18 cellular contexts compared by ENCODE assay signal in the genomic region with DNA sequence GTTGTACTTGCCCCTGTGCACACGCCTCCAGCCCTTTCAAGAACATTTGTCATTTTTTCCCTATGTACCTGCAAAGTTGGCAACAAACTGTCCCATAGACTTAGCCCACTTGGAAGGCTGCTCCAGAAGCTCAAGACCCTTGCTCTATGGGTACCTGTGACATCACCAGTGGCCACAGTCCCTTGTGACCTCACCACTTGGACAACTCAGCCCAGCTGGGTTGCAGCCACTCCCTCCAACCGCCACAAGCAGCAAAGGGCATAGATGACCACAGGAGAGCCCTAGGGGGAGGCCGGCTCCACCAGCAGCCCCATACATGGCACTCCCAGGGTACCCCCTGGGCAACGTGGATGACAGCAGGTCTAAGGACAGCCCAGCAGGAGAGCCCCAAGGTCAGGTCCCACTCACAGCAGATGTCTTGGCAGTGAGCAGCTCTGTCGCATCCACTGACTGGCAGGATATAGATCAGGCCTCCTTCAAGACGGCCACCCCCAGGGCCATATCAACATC. TPM values are rescaled to one million over a fixed set of nuclear protein-coding genes. Genes with fewer than 3 reads are reported as not detected.
DNase-seq lines count a peak whose midpoint lies in the region; ATAC-seq, FAIRE-seq and TF ChIP-seq lines count a peak whose summit lies in the region.
"Had no signal": no experiment of that assay in that cellular context is flagged by ENCODE, and none has a peak within 500 bp of the region (broad histone marks: within the 10 kb centered on the region; RNA-seq: fewer than 3 reads in every experiment).

TSS of gene TEX44 (plus strand) at position 229 of the 510 bp plus-strand sequence. CDS start at position 317, 88 bp downstream.

- H3K14ac ChIP-seq in H9 (ENCODE audit: insufficient read depth, low read length) (no peak within 1 kb of the TSS), H1 (ENCODE audit: insufficient read length) (no peak within 1 kb of the TSS)

- H3K27ac ChIP-seq in H9 (ENCODE audit: insufficient read length, low read depth, low read length) (no peak within 1 kb of the TSS), H1 (ENCODE audit: low read depth, low read length) (no peak within 1 kb of the TSS), neural progenitor cell (no peak within 1 kb of the TSS), colonic mucosa (no peak within 1 kb of the TSS)
- H3K27ac ChIP-seq: A549, C4-2B had no signal

- DNase-seq in GM12892 (ENCODE audit: insufficient read length) (no peak), H9 (no peak), H1 (ENCODE audit: low read depth in 1 of 2, low spot score in 2 of 2) (no peak), neural progenitor cell (ENCODE audit: low spot score) (no peak), colonic mucosa (no peak)
- no peak for DNase-seq in activated effector memory CD4-positive, alpha-beta T cell treated with anti-CD3 and anti-CD28 coated beads, Interleukin-2, amount 50 U/mL, for 16 hours
- DNase-seq: BE2C; CD4-positive, alpha-beta memory T cell; DMS79; IMR-90 had no signal

- POLR2A ChIA-PET in H1 (lab: Charles Lee; ENCODE audit: partially characterized antibody), result interaction anchor here (1.1 to 1.3 kb wide), 2 partner anchors 12 to 21 kb away, joined by 3 read pairs; no protein-coding TSS in a partner anchor

- no CpG with 5 or more reads among the region's 6 CpGs for WGBS in H9 (ENCODE audit: extremely low coverage, insufficient read length, low lambda C conversion rate)
- 94% methylated on average over 6 of the region's 6 CpGs; no CpG with 5 or more reads in 1 of the 2 experiments for WGBS in H1 (ENCODE audit: extremely low coverage in 1 of 2, insufficient coverage in 1 of 2, insufficient read length in 1 of 2, insufficient replicate concordance in 2 of 2, low coverage in 1 of 2, low lambda C conversion rate in 2 of 2, missing lambda C conversion rate in 1 of 2), 2 experiments

- H2BK12ac ChIP-seq in H9 (ENCODE audit: insufficient read length, low read depth, low read length), result no peak within 1 kb of the TSS
- peak within 1 kb of the TSS; percentile 19; the same call in 1 of the 2 replicates for H2BK12ac ChIP-seq in H1 (ENCODE audit: low read depth, low read length)

- H3K9me3 Mint-ChIP-seq in H9 (no peaks in the 10 kb centered on the region), neural progenitor cell (no peaks in the 10 kb centered on the region)
- H3K9me3 Mint-ChIP-seq: CD4-positive, alpha-beta memory T cell; GM23338 had no signal

- H4K91ac ChIP-seq in H9 (ENCODE audit: insufficient read length, low read depth, low read length) (no peak within 1 kb of the TSS), H1 (replicated peaks; ENCODE audit: insufficient read length, low read length) (no peak within 1 kb of the TSS)

- intact Hi-C loops in colonic mucosa (cut with DNase I), result no loop called here

- H3K4ac ChIP-seq in H9 (ENCODE audit: low read depth, low read length) (no peak within 1 kb of the TSS), H1 (replicated peaks; ENCODE audit: insufficient read length, low read depth, low read length) (no peak within 1 kb of the TSS)

- no peaks in the 10 kb centered on the region for H3K27me3 Mint-ChIP-seq in H9 (ENCODE audit: low read depth)
- H3K27me3 Mint-ChIP-seq in neural progenitor cell (ENCODE audit: insufficient read depth, low read depth), result peaks cover 5% of the 10 kb centered on the region
- H3K27me3 Mint-ChIP-seq: CD4-positive, alpha-beta memory T cell had no signal

- H2BK15ac ChIP-seq in H9 (ENCODE audit: low read depth, low read length), result no peak within 1 kb of the TSS
- H2BK15ac ChIP-seq in H1 (ENCODE audit: low read length), result no peak within 1 kb of the TSS

- TF ChIP-seq RAD21 in H1 (IDR thresholded peaks at IDR 0.05 in 1 of 2, conservative IDR thresholded peaks at IDR 0.05 in 1 of 2; ENCODE audit: low read depth in 2 of 2, low read length in 2 of 2), result no peak

- H3K79me2 ChIP-seq in H9 (ENCODE audit: insufficient read depth, low read length), result no peaks in the 10 kb centered on the region
- H3K79me2 ChIP-seq in H1 (ENCODE audit: control insufficient read depth in 1 of 2, insufficient read depth in 2 of 2, low read length in 2 of 2), result no peaks in the 10 kb centered on the region
- no peaks in the 10 kb centered on the region for H3K79me2 ChIP-seq in neural progenitor cell (ENCODE audit: low read depth)

- H3K18ac ChIP-seq in H9 (ENCODE audit: insufficient read length, low read depth, low read length) (no peak within 1 kb of the TSS), H1 (ENCODE audit: extremely low read depth, low read length) (no peak within 1 kb of the TSS)

- H3K9me3 ChIP-seq in H9 (ENCODE audit: control insufficient read depth, low read depth, low read length), result no peaks in the 10 kb centered on the region
- H3K9me3 ChIP-seq in H1 (ENCODE audit: insufficient read depth in 2 of 2, low read depth in 1 of 2, low read length in 1 of 2), result no peaks in the 10 kb centered on the region
- H3K9me3 ChIP-seq in neural progenitor cell (ENCODE audit: low read depth), result no peaks in the 10 kb centered on the region
- H3K9me3 ChIP-seq in colonic mucosa, result no peaks in the 10 kb centered on the region
- H3K9me3 ChIP-seq: A549, BE2C, HAP-1 had no signal

- CTCF ChIA-PET in H1 (lab: Charles Lee; ENCODE audit: partially characterized antibody), result interaction anchor here (0.8 to 19.8 kb wide), 9 partner anchors 8 to 82 kb away, joined by 3 to 368 read pairs (median 6); no protein-coding TSS in a partner anchor

- peak; percentile 66 for FAIRE-seq in GM12892 (lab: Jason Lieb, UNC)
- no peak for FAIRE-seq in H1 (lab: Jason Lieb, UNC)
- FAIRE-seq: A549, GM12878 had no signal

- H2BK5ac ChIP-seq in H9 (ENCODE audit: insufficient read length, low read length) (no peak within 1 kb of the TSS), H1 (ENCODE audit: low read depth, low read length) (no peak within 1 kb of the TSS; the same call in 1 of the 2 replicates)

- H3K56ac ChIP-seq in H9 (ENCODE audit: insufficient read length, low read depth, low read length) (no peak within 1 kb of the TSS), H1 (replicated peaks; ENCODE audit: insufficient read length, low read depth, low read length) (no peak within 1 kb of the TSS)

- peak within 1 kb of the TSS in 2 of 3 experiments; percentile 52 to 66; a peak in 2 of 7 replicates for H3K27ac Mint-ChIP-seq in H9
- peak within 1 kb of the TSS; percentile 46 for H3K27ac Mint-ChIP-seq in neural progenitor cell
- H3K27ac Mint-ChIP-seq: GM23338 had no signal

- H4K5ac ChIP-seq in H9 (ENCODE audit: insufficient read length, low read depth, low read length) (no peak within 1 kb of the TSS), H1 (ENCODE audit: insufficient read length, low read depth, low read length) (no peak within 1 kb of the TSS)

- H3T11ph ChIP-seq in H9 (ENCODE audit: low read length), result no peak within 1 kb of the TSS

- TF ChIP-seq POLR2A in GM12892 (IDR thresholded peaks at IDR 0.05; ENCODE audit: low read depth, low read length) (no peak), H1 (IDR thresholded peaks at IDR 0.05; ENCODE audit: control extremely low read depth in 1 of 2, low read depth in 2 of 2, low read length in 2 of 2) (no peak)

- H2AK5ac ChIP-seq in H9 (ENCODE audit: insufficient read length, low read length) (no peak within 1 kb of the TSS), H1 (ENCODE audit: low read depth, low read length) (no peak within 1 kb of the TSS)

- H3K4me1 ChIP-seq in H9 (ENCODE audit: insufficient read depth, low read length), result no peaks in the 10 kb centered on the region
- peaks cover 0 to 6% (median 2%) of the 10 kb centered on the region in 4 experiments; a peak in 2 of 7 replicates for H3K4me1 ChIP-seq in H1 (replicated peaks in 1 of 4; ENCODE audit: control insufficient read depth in 3 of 4, insufficient read depth in 4 of 4, low read length in 3 of 4)
- peaks cover 11% of the 10 kb centered on the region for H3K4me1 ChIP-seq in neural progenitor cell
- no peaks in the 10 kb centered on the region for H3K4me1 ChIP-seq in colonic mucosa
- H3K4me1 ChIP-seq: A549 had no signal

- H3K79me1 ChIP-seq in H9 (ENCODE audit: insufficient read depth, low read depth, low read length, poor library complexity, severe bottlenecking) (no peaks in the 10 kb centered on the region), H1 (ENCODE audit: low read depth, low read length) (no peaks in the 10 kb centered on the region)

- H3K4me3 Mint-ChIP-seq in H9 (no peak within 1 kb of the TSS), neural progenitor cell (peak within 1 kb of the TSS; percentile 67)
- H3K4me3 Mint-ChIP-seq: CD4-positive, alpha-beta memory T cell; GM23338 had no signal

- no peaks in the 10 kb centered on the region for H3K36me3 ChIP-seq in H1 (ENCODE audit: control insufficient read depth in 2 of 4, insufficient read depth in 4 of 4, low read length in 3 of 4)
- H3K36me3 ChIP-seq in neural progenitor cell, result no peaks in the 10 kb centered on the region
- no peaks in the 10 kb centered on the region for H3K36me3 ChIP-seq in colonic mucosa
- H3K36me3 ChIP-seq: BE2C, HAP-1 had no signal

- H3K23me2 ChIP-seq in H9 (ENCODE audit: insufficient read length, low read depth, low read length, poor library complexity, severe bottlenecking) (no peaks in the 10 kb centered on the region), H1 (ENCODE audit: low read depth, low read length) (no peaks in the 10 kb centered on the region)

- H2BK120ac ChIP-seq in H9 (ENCODE audit: low read depth, low read length, poor library complexity, severe bottlenecking) (no peak within 1 kb of the TSS), H1 (replicated peaks; ENCODE audit: low read depth, low read length) (no peak within 1 kb of the TSS)

- H3K9ac ChIP-seq in H9 (ENCODE audit: extremely low read depth, insufficient read length, low read length) (no peak within 1 kb of the TSS), H1 (replicated peaks in 1 of 4; ENCODE audit: extremely low read depth in 1 of 4, low read depth in 3 of 4, low read length in 3 of 4) (no peak within 1 kb of the TSS), neural progenitor cell (no peak within 1 kb of the TSS), colonic mucosa (ENCODE audit: low read depth in 2 of 2, low read length in 2 of 2) (no peak within 1 kb of the TSS)

- H4K8ac ChIP-seq in H9 (replicated peaks; ENCODE audit: insufficient read length, low read depth, low read length), result no peak within 1 kb of the TSS
- no peak within 1 kb of the TSS for H4K8ac ChIP-seq in H1 (ENCODE audit: extremely low read depth, insufficient read depth, low read length)

- H3F3A ChIP-seq in neural progenitor cell (ENCODE audit: low read depth), result peaks cover 3% of the 10 kb centered on the region

- H4K20me1 ChIP-seq in H9 (ENCODE audit: control insufficient read depth, insufficient read depth, insufficient read length), result peaks cover 1% of the 10 kb centered on the region
- no peaks in the 10 kb centered on the region for H4K20me1 ChIP-seq in H1 (replicated peaks in 1 of 2; ENCODE audit: control insufficient read depth in 1 of 2, insufficient read depth in 2 of 2, low read length in 2 of 2)
- H4K20me1 ChIP-seq in neural progenitor cell (ENCODE audit: low read depth), result no peaks in the 10 kb centered on the region

- H3K4me2 ChIP-seq in H9 (ENCODE audit: insufficient read depth, insufficient read length, low read length), result no peak within 1 kb of the TSS
- no peak within 1 kb of the TSS for H3K4me2 ChIP-seq in H1 (ENCODE audit: insufficient read depth in 1 of 2, low read depth in 2 of 2, low read length in 2 of 2)
- no peak within 1 kb of the TSS for H3K4me2 ChIP-seq in neural progenitor cell
- H3K4me2 ChIP-seq: A549, GM23338 had no signal

- H3K4me1 Mint-ChIP-seq in H9 (peaks cover 10 to 27% of the 10 kb centered on the region in 2 experiments), neural progenitor cell (peaks cover 21% of the 10 kb centered on the region)
- H3K4me1 Mint-ChIP-seq: CD4-positive, alpha-beta memory T cell had no signal

- H3K27me3 ChIP-seq in H9 (ENCODE audit: insufficient read depth, low read length) (no peaks in the 10 kb centered on the region), H1 (replicated peaks in 1 of 4; ENCODE audit: control insufficient read depth in 3 of 4, extremely low read depth in 1 of 4, insufficient read depth in 3 of 4, low read length in 3 of 4) (no peaks in the 10 kb centered on the region), neural progenitor cell (no peaks in the 10 kb centered on the region), colonic mucosa (no peaks in the 10 kb centered on the region)
- H3K27me3 ChIP-seq: BE2C had no signal

- H2AFZ ChIP-seq in H9 (ENCODE audit: low read length), result no peak within 1 kb of the TSS
- no peak within 1 kb of the TSS for H2AFZ ChIP-seq in H1 (ENCODE audit: low read length)
- no peak within 1 kb of the TSS for H2AFZ ChIP-seq in neural progenitor cell (replicated peaks)
- H2AFZ ChIP-seq: GM23338 had no signal

- no peak within 1 kb of the TSS for H2BK20ac ChIP-seq in H9 (ENCODE audit: low read depth, low read length, poor library complexity, severe bottlenecking)
- H2BK20ac ChIP-seq in H1 (ENCODE audit: low read length), result no peak within 1 kb of the TSS

- no peak for TF ChIP-seq EP300 in H1 (IDR thresholded peaks at IDR 0.05; ENCODE audit: borderline replicate concordance in 1 of 2, low read depth in 2 of 2, low read length in 2 of 2)

- TF ChIP-seq CTCF in H9 (conservative IDR thresholded peaks at IDR 0.05) (no peak), H1 (IDR thresholded peaks at IDR 0.05; ENCODE audit: control extremely low read depth in 1 of 3, insufficient read depth in 1 of 3, low read depth in 1 of 3, low read length in 3 of 3) (no peak), neural progenitor cell (IDR thresholded peaks at IDR 0.05) (no peak), colonic mucosa (IDR thresholded peaks at IDR 0.05) (no peak)

- no peak for ATAC-seq in GM18867 (IDR thresholded peaks at IDR 0.05; ENCODE audit: unreplicated experiment)
- ATAC-seq: GM12878, GM23338 had no signal

- H3K23ac ChIP-seq in H9 (ENCODE audit: insufficient read length, low read depth, low read length), result no peak within 1 kb of the TSS
- H3K23ac ChIP-seq in H1 (ENCODE audit: insufficient read length), result no peak within 1 kb of the TSS

- H3K4me3 ChIP-seq in H1 (ENCODE audit: extremely low read depth in 1 of 4, insufficient read depth in 2 of 4, low read depth in 3 of 4, low read length in 4 of 4) (no peak within 1 kb of the TSS), neural progenitor cell (no peak within 1 kb of the TSS), colonic mucosa (no peak within 1 kb of the TSS)
- H3K4me3 ChIP-seq: A549, GM12878, GM23338, HAP-1 had no signal

- H3K36me3 Mint-ChIP-seq in H9 (ENCODE audit: insufficient read depth in 1 of 3, low read depth in 3 of 3) (no peaks in the 10 kb centered on the region; a peak in 1 of 7 replicates), neural progenitor cell (no peaks in the 10 kb centered on the region)
- H3K36me3 Mint-ChIP-seq: CD4-positive, alpha-beta memory T cell had no signal

RNA-seq across cellular contexts. Expression of gene TEX44, which starts in this region (rescaled TPM):
- not detected for polyA plus RNA-seq in GM12892 (2012; ENCODE audit: missing spikeins)
- total RNA-seq in H9 (2021) (not detected in 2 replicates), neural progenitor cell (ENCODE audit: low replicate concordance) (not detected in 2 replicates), colonic mucosa (not detected)
- not detected in 2 replicates for total RNA-seq in H1 (2021; fragmentation: NEBNext Ultra II Directional; extraction: Animal tissue kit (Norgen Biotek cat#: 25700))
- 0.06 TPM in 1 of 2 replicates, not detected in the other for polyA plus RNA-seq in H1 (2011; rRNA removed)
- not detected for polyA plus RNA-seq in H1 (2011; cell fraction: cytosol; rRNA removed)
- polyA plus RNA-seq in H1 (2011; cell fraction: nucleus; rRNA removed), result not detected
- not detected in 4 replicates for polyA plus RNA-seq in H1 (2012, experiment 1 of 2)
- polyA plus RNA-seq in H1 (2012, experiment 2 of 2), result not detected
- polyA plus RNA-seq in H1 (2013, experiment 1 of 2), result not detected
- not detected for polyA plus RNA-seq in H1 (2013, experiment 2 of 2)
- polyA minus RNA-seq in H1 (2011; rRNA and poly(A)+ RNA removed), result not detected in 2 replicates
- polyA minus RNA-seq in H1 (2011; cell fraction: cytosol; rRNA and poly(A)+ RNA removed), result not detected
- not detected for polyA minus RNA-seq in H1 (2011; cell fraction: nucleus; rRNA and poly(A)+ RNA removed)
- total RNA-seq: CD4-positive, alpha-beta memory T cell; G401; GM12878; GM23338; IMR-90 had no signal
- polyA plus RNA-seq: A549; AG04450; CD4-positive, alpha-beta memory T cell; GM12878; GM23338; IMR-90 had no signal
